Comparison of ENCODE assay signal across 8 cellular contexts in genomic region chr14:99568567-99569560, GRCh38. TPM values are rescaled to one million over a fixed set of nuclear protein-coding genes. Genes with fewer than 3 reads are reported as not detected.
DNase-seq lines count a peak whose midpoint lies in the region; ATAC-seq and TF ChIP-seq lines count a peak whose summit lies in the region.

No MANE protein-coding gene starts in this region.

- in situ Hi-C loops in transverse colon (cut with MboI; ENCODE audit: low pct_ligation_motif_present in 1 of 4, low pct_unique_long_range_greater_than_20kb in 1 of 4, low sequenced_read_pairs in 3 of 4) = no loop called here

- H3K27me3 ChIP-seq in gastroesophageal sphincter = no peaks in the 10 kb centered on the region
- no peaks in the 10 kb centered on the region for H3K27me3 ChIP-seq in transverse colon

- TF ChIP-seq CTCF in gastroesophageal sphincter (IDR thresholded peaks at IDR 0.05) (no peak), transverse colon (IDR thresholded peaks at IDR 0.05) (no peak)

- H3K9me3 ChIP-seq in gastroesophageal sphincter (no peaks in the 10 kb centered on the region), transverse colon (no peaks in the 10 kb centered on the region)

- DNase-seq in NCI-H1694 treated with DMSO at 0.1 percent for 48 hours (lab: John Stamatoyannopoulos, UW) (peak; percentile 33), NCI-H1694 (lab: John Stamatoyannopoulos, UW) (no peak), RPMI7951 (ENCODE audit: low read depth) (peak; percentile 47), transverse colon (no peak), NOMO-1 treated with dmso at 0.1 percent for 144 hours (lab: John Stamatoyannopoulos, UW; ENCODE audit: unreplicated experiment) (no peak)
- no peak for DNase-seq in stimulated activated CD4-positive, alpha-beta T cell treated with anti-CD3 and anti-CD28 coated beads, Interleukin-4, amount 100 ng/mL, for 4 hours

- 32 to 35% methylated on average over 4 to 7 of the region's 22 CpGs for WGBS in gastroesophageal sphincter (ENCODE audit: low coverage in 1 of 2), 2 donors
- WGBS in transverse colon (ENCODE audit: low coverage in 1 of 2), 2 donors = 66% methylated on average over 21 of the region's 22 CpGs; no CpG with 5 or more reads in 1 of the 2 donors

- H3K36me3 ChIP-seq in gastroesophageal sphincter (no peaks in the 10 kb centered on the region), transverse colon (no peaks in the 10 kb centered on the region)

- intact Hi-C loops in transverse colon (cut with DNase I; ENCODE audit: low total_unique reads) = no loop called here

- H3K4me3 ChIP-seq in gastroesophageal sphincter (no peak overlapping the region), transverse colon (no peak overlapping the region)

- H3K4me1 ChIP-seq in gastroesophageal sphincter (peaks cover 8 to 100% (median 56%) of the 10 kb centered on the region in 3 donors), transverse colon (peaks cover 69 to 96% (median 84%) of the 10 kb centered on the region in 4 donors)

- TF ChIP-seq POLR2A in gastroesophageal sphincter (IDR thresholded peaks at IDR 0.05) = no peak
- TF ChIP-seq POLR2A in transverse colon (IDR thresholded peaks at IDR 0.05) = no peak

- no peak for ATAC-seq in gastroesophageal sphincter
- no peak for ATAC-seq in HG03571 (IDR thresholded peaks at IDR 0.05; ENCODE audit: unreplicated experiment)

- H3K27ac ChIP-seq in gastroesophageal sphincter (peak overlapping the region; percentile 19 to 88 (median 86)), transverse colon (peak overlapping the region; percentile 77 to 86 (median 84))

- TF ChIP-seq EP300 in gastroesophageal sphincter (IDR thresholded peaks at IDR 0.05) (no peak), transverse colon (IDR thresholded peaks at IDR 0.05; ENCODE audit: low read depth) (no peak)

RNA-seq across cellular contexts. Expression of gene CCDC85C, which starts 35.1 kb away (rescaled TPM):
- total RNA-seq in RPMI7951 (2014; rRNA removed; shearing (Covaris generic)) = 3.4 and 5.8 TPM in 2 replicates
- total RNA-seq in gastroesophageal sphincter (10 to 100 TPM; 14.0 to 58.2 (median 25.0) TPM), transverse colon (10 to 100 TPM; 19.3 to 55.4 (median 45.7) TPM)

Comparison
In these comparisons a context has a peak if more than half of its experiments do, and no peak if none do; other contexts are left out.
1. DNase-seq: peak in NCI-H1694 treated with DMSO at 0.1 percent for 48 hours (single experiment) and RPMI7951 (single experiment); none in NCI-H1694 (single experiment), transverse colon (single experiment), NOMO-1 treated with dmso at 0.1 percent for 144 hours (single experiment) and stimulated activated CD4-positive, alpha-beta T cell treated with anti-CD3 and anti-CD28 coated beads, Interleukin-4, amount 100 ng/mL, for 4 hours (0 of 2).